ENCODE assay signal across 19 cellular contexts in genomic region chr22:49008682-49009235, GRCh38.
DNase-seq lines count a peak whose midpoint lies in the region; ATAC-seq and TF ChIP-seq lines count a peak whose summit lies in the region.
"Had no signal": no experiment of that assay in that cellular context is flagged by ENCODE, and none has a peak within 500 bp of the region (broad histone marks: within the 10 kb centered on the region; RNA-seq: fewer than 3 reads in every experiment).

No MANE protein-coding gene starts in this region.

- no peak for TF ChIP-seq CTCF in activated CD8-positive, alpha-beta T cell treated with anti-CD3 and anti-CD28 coated beads for 36 hours (IDR thresholded peaks at IDR 0.05)
- no peak for TF ChIP-seq CTCF in hepatocyte (IDR thresholded peaks at IDR 0.05; ENCODE audit: poor library complexity)

- no peaks in the 10 kb centered on the region for H3K4me1 ChIP-seq in hepatocyte (ENCODE audit: insufficient read depth)
- H3K4me1 ChIP-seq: BLaER1 treated with 17β-estradiol and CSF1 and Interleukin-3, amounts not matched to agents 10 nM and 100 nM had no signal

- H3K4me3 ChIP-seq in H7 (ENCODE audit: insufficient read depth, low read depth, low read length) (no peak overlapping the region), hepatocyte (no peak overlapping the region)
- H3K4me3 ChIP-seq: BLaER1 treated with 17β-estradiol and CSF1 and Interleukin-3, amounts not matched to agents 10 nM and 100 nM had no signal

- no peak overlapping the region for H3K4me2 ChIP-seq in hepatocyte
- H3K4me2 ChIP-seq: BLaER1 treated with 17β-estradiol and CSF1 and Interleukin-3, amounts not matched to agents 10 nM and 100 nM had no signal

- no peaks in the 10 kb centered on the region for H3K9me2 ChIP-seq in hepatocyte (replicated peaks; ENCODE audit: insufficient read depth)

- no peaks in the 10 kb centered on the region for H3K9me3 Mint-ChIP-seq in activated CD8-positive, alpha-beta T cell treated with anti-CD3 and anti-CD28 coated beads, Interleukin-2, amount 10 ng/mL, durations not matched to agents 7 days and 5 days (ENCODE audit: insufficient read depth)
- no peaks in the 10 kb centered on the region for H3K9me3 Mint-ChIP-seq in activated CD8-positive, alpha-beta T cell treated with anti-CD3 and anti-CD28 coated beads for 36 hours

- DNase-seq in activated CD8-positive, alpha-beta T cell treated with anti-CD3 and anti-CD28 coated beads, Interleukin-2, amount 10 ng/mL, durations not matched to agents 7 days and 5 days = peak; percentile 8
- no peak for DNase-seq in activated CD8-positive, alpha-beta T cell treated with anti-CD3 and anti-CD28 coated beads for 36 hours
- DNase-seq in H7 = peak; percentile 8
- peak; percentile 1 for DNase-seq in hepatocyte (ENCODE audit: low spot score)
- DNase-seq in sciatic nerve (ENCODE audit: low spot score) = peak; percentile 36
- DNase-seq: 8988T, DMS 273 treated with DMSO at 0.1 percent for 48 hours, HCEC 1CT, IMR-90, Kasumi-1, NCI-H1417, NCI-H1930, NCI-H2171 treated with DMSO at 0.1 percent for 48 hours, NCI-H510A, NCI-H82 had no signal

- H3K36me3 ChIP-seq in H7 (replicated peaks; ENCODE audit: control insufficient read depth, insufficient read depth, low read length) = no peaks in the 10 kb centered on the region
- no peaks in the 10 kb centered on the region for H3K36me3 ChIP-seq in hepatocyte (replicated peaks; ENCODE audit: insufficient read depth, low read depth)
- H3K36me3 ChIP-seq: BLaER1 treated with 17β-estradiol and CSF1 and Interleukin-3, amounts not matched to agents 10 nM and 100 nM had no signal

- no peaks in the 10 kb centered on the region for H3K9me3 ChIP-seq in hepatocyte (ENCODE audit: low read depth)

- no peaks in the 10 kb centered on the region for H3K27me3 Mint-ChIP-seq in activated CD8-positive, alpha-beta T cell treated with anti-CD3 and anti-CD28 coated beads, Interleukin-2, amount 10 ng/mL, durations not matched to agents 7 days and 5 days (ENCODE audit: low read depth)
- no peaks in the 10 kb centered on the region for H3K27me3 Mint-ChIP-seq in activated CD8-positive, alpha-beta T cell treated with anti-CD3 and anti-CD28 coated beads for 36 hours

- H3K27me3 ChIP-seq in H7 (ENCODE audit: control insufficient read depth, insufficient read depth, low read length) (no peaks in the 10 kb centered on the region), hepatocyte (no peaks in the 10 kb centered on the region)
- H3K27me3 ChIP-seq: BLaER1 treated with 17β-estradiol and CSF1 and Interleukin-3, amounts not matched to agents 10 nM and 100 nM had no signal

- H3K4me1 Mint-ChIP-seq in activated CD8-positive, alpha-beta T cell treated with anti-CD3 and anti-CD28 coated beads, Interleukin-2, amount 10 ng/mL, durations not matched to agents 7 days and 5 days (ENCODE audit: low read depth) = no peaks in the 10 kb centered on the region
- H3K4me1 Mint-ChIP-seq in activated CD8-positive, alpha-beta T cell treated with anti-CD3 and anti-CD28 coated beads for 36 hours (ENCODE audit: low read depth) = no peaks in the 10 kb centered on the region

- H4K20me1 ChIP-seq in hepatocyte (ENCODE audit: insufficient read depth, poor library complexity, severe bottlenecking) = no peaks in the 10 kb centered on the region

- POLR2A ChIA-PET in activated CD8-positive, alpha-beta T cell treated with anti-CD3 and anti-CD28 coated beads, Interleukin-2, amount 10 ng/mL, durations not matched to agents 7 days and 5 days (lab: Charles Lee) = no interaction called here
- POLR2A ChIA-PET in activated CD8-positive, alpha-beta T cell treated with anti-CD3 and anti-CD28 coated beads for 36 hours (lab: Charles Lee) = no interaction called here

- no peak overlapping the region for H3K27ac Mint-ChIP-seq in activated CD8-positive, alpha-beta T cell treated with anti-CD3 and anti-CD28 coated beads, Interleukin-2, amount 10 ng/mL, durations not matched to agents 7 days and 5 days
- H3K27ac Mint-ChIP-seq in activated CD8-positive, alpha-beta T cell treated with anti-CD3 and anti-CD28 coated beads for 36 hours = no peak overlapping the region

- no peak overlapping the region for H3K4me3 Mint-ChIP-seq in activated CD8-positive, alpha-beta T cell treated with anti-CD3 and anti-CD28 coated beads, Interleukin-2, amount 10 ng/mL, durations not matched to agents 7 days and 5 days
- no peak overlapping the region for H3K4me3 Mint-ChIP-seq in activated CD8-positive, alpha-beta T cell treated with anti-CD3 and anti-CD28 coated beads for 36 hours

- ATAC-seq in activated CD8-positive, alpha-beta T cell treated with anti-CD3 and anti-CD28 coated beads, Interleukin-2, amount 10 ng/mL, durations not matched to agents 7 days and 5 days = no peak
- ATAC-seq in activated CD8-positive, alpha-beta T cell treated with anti-CD3 and anti-CD28 coated beads for 36 hours = no peak
- no peak for ATAC-seq in sciatic nerve
- no peak for ATAC-seq in HG03175 (IDR thresholded peaks at IDR 0.05; ENCODE audit: unreplicated experiment)
- no peak for ATAC-seq in HG03342 (IDR thresholded peaks at IDR 0.05; ENCODE audit: unreplicated experiment)
- no peak for ATAC-seq in HG02973 (IDR thresholded peaks at IDR 0.05; ENCODE audit: unreplicated experiment)

- H3K36me3 Mint-ChIP-seq in activated CD8-positive, alpha-beta T cell treated with anti-CD3 and anti-CD28 coated beads, Interleukin-2, amount 10 ng/mL, durations not matched to agents 7 days and 5 days (ENCODE audit: low read depth) = no peaks in the 10 kb centered on the region
- no peaks in the 10 kb centered on the region for H3K36me3 Mint-ChIP-seq in activated CD8-positive, alpha-beta T cell treated with anti-CD3 and anti-CD28 coated beads for 36 hours (ENCODE audit: low read depth)

- no peak overlapping the region for H3K27ac ChIP-seq in hepatocyte
- H3K27ac ChIP-seq: BLaER1 treated with 17β-estradiol and CSF1 and Interleukin-3, amounts not matched to agents 10 nM and 100 nM had no signal

- CTCF ChIA-PET in activated CD8-positive, alpha-beta T cell treated with anti-CD3 and anti-CD28 coated beads, Interleukin-2, amount 10 ng/mL, durations not matched to agents 7 days and 5 days (lab: Charles Lee) = no interaction called here
- CTCF ChIA-PET in activated CD8-positive, alpha-beta T cell treated with anti-CD3 and anti-CD28 coated beads for 36 hours (lab: Charles Lee) = no interaction called here

- H2AFZ ChIP-seq in hepatocyte = no peak overlapping the region

- intact Hi-C loops in activated CD8-positive, alpha-beta T cell treated with anti-CD3 and anti-CD28 coated beads for 36 hours (cut with micrococcal nuclease) = no loop called here
- intact Hi-C loops in sciatic nerve (cut with DNase I) = no loop called here

- no peaks in the 10 kb centered on the region for H3K79me2 ChIP-seq in hepatocyte

- WGBS in hepatocyte (ENCODE audit: low lambda C conversion rate, missing lambda C conversion rate) = 92% methylated on average over 18 of the region's 18 CpGs
